In the genomic region with DNA sequence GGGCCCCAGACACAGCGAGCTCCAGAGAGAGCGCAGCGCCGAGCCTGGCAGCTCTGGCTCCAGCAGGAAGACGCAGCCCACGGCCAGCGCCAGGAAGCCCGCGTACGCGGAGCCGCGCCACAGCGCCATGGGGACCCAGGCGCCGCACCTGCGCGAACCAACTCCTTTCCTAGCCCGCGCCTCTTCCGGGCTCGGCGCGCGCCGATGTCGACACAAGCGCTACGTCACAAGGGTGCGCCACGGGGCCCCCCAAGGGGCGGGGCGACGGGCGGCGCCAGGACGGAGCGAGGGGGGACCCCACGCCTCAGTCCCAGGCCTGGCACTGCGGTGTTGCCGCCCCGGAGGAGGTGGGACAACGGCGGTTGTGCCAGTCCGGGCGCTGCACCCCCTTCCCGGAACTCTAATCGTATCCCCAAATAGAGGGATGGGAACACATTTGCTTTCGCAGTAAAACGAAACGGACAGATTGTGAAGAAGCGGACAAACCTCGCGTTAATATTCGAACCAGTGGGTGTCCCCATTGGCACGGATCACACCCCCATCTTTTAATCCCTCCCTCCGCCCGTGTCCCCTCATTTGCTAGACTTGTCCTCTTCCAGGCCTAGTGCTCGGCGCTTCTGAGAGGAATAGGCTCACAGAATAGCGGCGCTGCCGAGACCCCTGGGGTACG, we compare ENCODE assay signal across 1 cellular context.
A peak's percentile ranks its signal among the peaks of the same experiment; 100 is the strongest.
TF ChIP-seq lines count a peak whose summit lies in the region.

A gene (minus strand): TSS at position 196 of the 670 bp plus-strand sequence. CDS start 67 bp downstream, at position 129.

TF ChIP-seq in HEK293, 187 proteins besides CTCF, POLR2A, EP300 and RAD21 (continued from another document and continues in another):
- TF ChIP-seq, protein P1, sequence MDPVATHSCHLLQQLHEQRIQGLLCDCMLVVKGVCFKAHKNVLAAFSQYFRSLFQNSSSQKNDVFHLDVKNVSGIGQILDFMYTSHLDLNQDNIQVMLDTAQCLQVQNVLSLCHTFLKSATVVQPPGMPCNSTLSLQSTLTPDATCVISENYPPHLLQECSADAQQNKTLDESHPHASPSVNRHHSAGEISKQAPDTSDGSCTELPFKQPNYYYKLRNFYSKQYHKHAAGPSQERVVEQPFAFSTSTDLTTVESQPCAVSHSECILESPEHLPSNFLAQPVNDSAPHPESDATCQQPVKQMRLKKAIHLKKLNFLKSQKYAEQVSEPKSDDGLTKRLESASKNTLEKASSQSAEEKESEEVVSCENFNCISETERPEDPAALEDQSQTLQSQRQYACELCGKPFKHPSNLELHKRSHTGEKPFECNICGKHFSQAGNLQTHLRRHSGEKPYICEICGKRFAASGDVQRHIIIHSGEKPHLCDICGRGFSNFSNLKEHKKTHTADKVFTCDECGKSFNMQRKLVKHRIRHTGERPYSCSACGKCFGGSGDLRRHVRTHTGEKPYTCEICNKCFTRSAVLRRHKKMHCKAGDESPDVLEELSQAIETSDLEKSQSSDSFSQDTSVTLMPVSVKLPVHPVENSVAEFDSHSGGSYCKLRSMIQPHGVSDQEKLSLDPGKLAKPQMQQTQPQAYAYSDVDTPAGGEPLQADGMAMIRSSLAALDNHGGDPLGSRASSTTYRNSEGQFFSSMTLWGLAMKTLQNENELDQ (tag by site-specific recombination; IDR thresholded peaks at IDR 0.05; ENCODE audit: low read depth) = no peak
- TF ChIP-seq ZNF341 (tag by site-specific recombination; IDR thresholded peaks at IDR 0.05; ENCODE audit: low read depth) (peak; percentile 95), ZNF621 (tag by site-specific recombination; IDR thresholded peaks at IDR 0.05) (no peak), ZNF76 (tag by site-specific recombination; IDR thresholded peaks at IDR 0.05; ENCODE audit: borderline replicate concordance, low read depth) (peak; percentile 92), YY1 (tag by site-specific recombination; IDR thresholded peaks at IDR 0.05) (peak; percentile 93), ZNF16 (tag by site-specific recombination; IDR thresholded peaks at IDR 0.05; ENCODE audit: low read depth) (no peak), SALL2 (tag by site-specific recombination; IDR thresholded peaks at IDR 0.05; ENCODE audit: borderline replicate concordance) (no peak), ZNF501 (tag by site-specific recombination; IDR thresholded peaks at IDR 0.05) (peak; percentile 96; the same call in 1 of the 2 replicates), ZNF530 (tag by site-specific recombination; IDR thresholded peaks at IDR 0.05; ENCODE audit: low read depth) (no peak), ZNF404 (tag by site-specific recombination; IDR thresholded peaks at IDR 0.05) (0 out of 2 replicates have a peak, but pooled peaks have one; percentile 6), HOXC10 (CRISPR knock-in tag; IDR thresholded peaks at IDR 0.05) (no peak), ZNF366 (tag by site-specific recombination; conservative IDR thresholded peaks at IDR 0.05) (peak; percentile 96), ZNF830 (tag by site-specific recombination; IDR thresholded peaks at IDR 0.05; ENCODE audit: low read depth) (no peak), ZNF10 (tag by site-specific recombination; IDR thresholded peaks at IDR 0.05) (peak; percentile 72; the same call in 1 of the 2 replicates), ZNF776 (tag by site-specific recombination; IDR thresholded peaks at IDR 0.05; ENCODE audit: borderline replicate concordance) (no peak), RBAK (tag by site-specific recombination; IDR thresholded peaks at IDR 0.05) (peak; percentile 61; the same call in 1 of the 2 replicates), ZNF221 (tag by site-specific recombination; IDR thresholded peaks at IDR 0.05; ENCODE audit: borderline replicate concordance) (0 out of 2 replicates have a peak, but pooled peaks have one; percentile 50), SCRT1 (tag by site-specific recombination; IDR thresholded peaks at IDR 0.05; ENCODE audit: borderline replicate concordance) (no peak), ZIC2 (tag by site-specific recombination; IDR thresholded peaks at IDR 0.05) (peak; percentile 73), ZNF626 (tag by site-specific recombination; IDR thresholded peaks at IDR 0.05) (0 out of 2 replicates have a peak, but pooled peaks have one; percentile 65), ZBTB7A (tag by site-specific recombination; IDR thresholded peaks at IDR 0.05; ENCODE audit: low read depth) (peak; percentile 99), ZNF433 (tag by site-specific recombination; IDR thresholded peaks at IDR 0.05; ENCODE audit: low read depth) (no peak), ZNF544 (tag by site-specific recombination; IDR thresholded peaks at IDR 0.05) (no peak), KLF7 (tag by site-specific recombination; IDR thresholded peaks at IDR 0.05; ENCODE audit: borderline replicate concordance) (peak; percentile 90), YY2 (tag by site-specific recombination; IDR thresholded peaks at IDR 0.05) (peak; percentile 90), MZF1 (tag by site-specific recombination; IDR thresholded peaks at IDR 0.05; ENCODE audit: borderline replicate concordance) (peak; percentile 86), ZNF571 (tag by site-specific recombination; IDR thresholded peaks at IDR 0.05) (no peak), ZEB2 (tag by site-specific recombination; IDR thresholded peaks at IDR 0.05) (peak; percentile 94), SP2 (tag by site-specific recombination; IDR thresholded peaks at IDR 0.05) (peak; percentile 98), ZNF23 (tag by site-specific recombination; IDR thresholded peaks at IDR 0.05; ENCODE audit: borderline replicate concordance) (no peak), ZBTB20 (tag by site-specific recombination; IDR thresholded peaks at IDR 0.05) (peak; percentile 91), ZNF658 (tag by site-specific recombination; IDR thresholded peaks at IDR 0.05) (no peak), ZNF473 (tag by site-specific recombination; IDR thresholded peaks at IDR 0.05) (no peak), KLF10 (tag by site-specific recombination; IDR thresholded peaks at IDR 0.05) (peak; percentile 90), ZNF610 (tag by site-specific recombination; IDR thresholded peaks at IDR 0.05; ENCODE audit: borderline replicate concordance) (peak; percentile 79), ZNF140 (tag by site-specific recombination; IDR thresholded peaks at IDR 0.05) (no peak), ZNF561 (tag by site-specific recombination; IDR thresholded peaks at IDR 0.05; ENCODE audit: borderline replicate concordance) (peak; percentile 93), ZNF202 (tag by site-specific recombination; IDR thresholded peaks at IDR 0.05; ENCODE audit: borderline replicate concordance) (no peak)
- TF ChIP-seq, protein P2, sequence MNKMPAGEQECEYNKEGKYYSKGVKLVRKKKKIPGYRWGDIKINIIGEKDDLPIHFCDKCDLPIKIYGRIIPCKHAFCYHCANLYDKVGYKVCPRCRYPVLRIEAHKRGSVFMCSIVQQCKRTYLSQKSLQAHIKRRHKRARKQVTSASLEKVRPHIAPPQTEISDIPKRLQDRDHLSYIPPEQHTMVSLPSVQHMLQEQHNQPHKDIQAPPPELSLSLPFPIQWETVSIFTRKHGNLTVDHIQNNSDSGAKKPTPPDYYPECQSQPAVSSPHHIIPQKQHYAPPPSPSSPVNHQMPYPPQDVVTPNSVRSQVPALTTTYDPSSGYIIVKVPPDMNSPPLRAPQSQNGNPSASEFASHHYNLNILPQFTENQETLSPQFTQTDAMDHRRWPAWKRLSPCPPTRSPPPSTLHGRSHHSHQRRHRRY (tag by site-specific recombination; IDR thresholded peaks at IDR 0.05) = 0 out of 2 replicates have a peak, but pooled peaks have one; percentile 69
- TF ChIP-seq, protein P3, sequence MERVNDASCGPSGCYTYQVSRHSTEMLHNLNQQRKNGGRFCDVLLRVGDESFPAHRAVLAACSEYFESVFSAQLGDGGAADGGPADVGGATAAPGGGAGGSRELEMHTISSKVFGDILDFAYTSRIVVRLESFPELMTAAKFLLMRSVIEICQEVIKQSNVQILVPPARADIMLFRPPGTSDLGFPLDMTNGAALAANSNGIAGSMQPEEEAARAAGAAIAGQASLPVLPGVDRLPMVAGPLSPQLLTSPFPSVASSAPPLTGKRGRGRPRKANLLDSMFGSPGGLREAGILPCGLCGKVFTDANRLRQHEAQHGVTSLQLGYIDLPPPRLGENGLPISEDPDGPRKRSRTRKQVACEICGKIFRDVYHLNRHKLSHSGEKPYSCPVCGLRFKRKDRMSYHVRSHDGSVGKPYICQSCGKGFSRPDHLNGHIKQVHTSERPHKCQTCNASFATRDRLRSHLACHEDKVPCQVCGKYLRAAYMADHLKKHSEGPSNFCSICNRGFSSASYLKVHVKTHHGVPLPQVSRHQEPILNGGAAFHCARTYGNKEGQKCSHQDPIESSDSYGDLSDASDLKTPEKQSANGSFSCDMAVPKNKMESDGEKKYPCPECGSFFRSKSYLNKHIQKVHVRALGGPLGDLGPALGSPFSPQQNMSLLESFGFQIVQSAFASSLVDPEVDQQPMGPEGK (tag by site-specific recombination; IDR thresholded peaks at IDR 0.05) = peak; percentile 100
- TF ChIP-seq, protein P4, sequence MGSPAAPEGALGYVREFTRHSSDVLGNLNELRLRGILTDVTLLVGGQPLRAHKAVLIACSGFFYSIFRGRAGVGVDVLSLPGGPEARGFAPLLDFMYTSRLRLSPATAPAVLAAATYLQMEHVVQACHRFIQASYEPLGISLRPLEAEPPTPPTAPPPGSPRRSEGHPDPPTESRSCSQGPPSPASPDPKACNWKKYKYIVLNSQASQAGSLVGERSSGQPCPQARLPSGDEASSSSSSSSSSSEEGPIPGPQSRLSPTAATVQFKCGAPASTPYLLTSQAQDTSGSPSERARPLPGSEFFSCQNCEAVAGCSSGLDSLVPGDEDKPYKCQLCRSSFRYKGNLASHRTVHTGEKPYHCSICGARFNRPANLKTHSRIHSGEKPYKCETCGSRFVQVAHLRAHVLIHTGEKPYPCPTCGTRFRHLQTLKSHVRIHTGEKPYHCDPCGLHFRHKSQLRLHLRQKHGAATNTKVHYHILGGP (tag by site-specific recombination; IDR thresholded peaks at IDR 0.05) = 0 out of 2 replicates have a peak, but pooled peaks have one; percentile 7
- TF ChIP-seq, protein P5, sequence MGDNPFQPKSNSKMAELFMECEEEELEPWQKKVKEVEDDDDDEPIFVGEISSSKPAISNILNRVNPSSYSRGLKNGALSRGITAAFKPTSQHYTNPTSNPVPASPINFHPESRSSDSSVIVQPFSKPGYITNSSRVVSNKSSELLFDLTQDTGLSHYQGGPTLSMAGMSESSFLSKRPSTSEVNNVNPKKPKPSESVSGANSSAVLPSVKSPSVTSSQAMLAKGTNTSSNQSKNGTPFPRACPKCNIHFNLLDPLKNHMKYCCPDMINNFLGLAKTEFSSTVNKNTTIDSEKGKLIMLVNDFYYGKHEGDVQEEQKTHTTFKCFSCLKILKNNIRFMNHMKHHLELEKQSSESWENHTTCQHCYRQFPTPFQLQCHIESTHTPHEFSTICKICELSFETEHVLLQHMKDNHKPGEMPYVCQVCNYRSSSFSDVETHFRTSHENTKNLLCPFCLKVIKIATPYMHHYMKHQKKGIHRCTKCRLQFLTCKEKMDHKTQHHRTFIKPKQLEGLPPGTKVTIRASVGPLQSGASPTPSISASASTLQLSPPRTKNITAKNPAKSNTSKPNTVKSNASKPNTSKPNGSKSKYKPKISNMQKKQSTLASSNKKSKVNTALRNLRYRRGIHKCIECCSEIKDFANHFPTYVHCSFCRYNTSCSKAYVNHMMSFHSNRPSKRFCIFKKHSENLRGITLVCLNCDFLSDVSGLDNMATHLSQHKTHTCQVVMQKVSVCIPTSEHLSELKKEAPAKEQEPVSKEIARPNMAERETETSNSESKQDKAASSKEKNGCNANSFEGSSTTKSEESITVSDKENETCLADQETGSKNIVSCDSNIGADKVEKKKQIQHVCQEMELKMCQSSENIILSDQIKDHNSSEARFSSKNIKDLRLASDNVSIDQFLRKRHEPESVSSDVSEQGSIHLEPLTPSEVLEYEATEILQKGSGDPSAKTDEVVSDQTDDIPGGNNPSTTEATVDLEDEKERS (tag by site-specific recombination; IDR thresholded peaks at IDR 0.05) = no peak
- TF ChIP-seq, protein P6, sequence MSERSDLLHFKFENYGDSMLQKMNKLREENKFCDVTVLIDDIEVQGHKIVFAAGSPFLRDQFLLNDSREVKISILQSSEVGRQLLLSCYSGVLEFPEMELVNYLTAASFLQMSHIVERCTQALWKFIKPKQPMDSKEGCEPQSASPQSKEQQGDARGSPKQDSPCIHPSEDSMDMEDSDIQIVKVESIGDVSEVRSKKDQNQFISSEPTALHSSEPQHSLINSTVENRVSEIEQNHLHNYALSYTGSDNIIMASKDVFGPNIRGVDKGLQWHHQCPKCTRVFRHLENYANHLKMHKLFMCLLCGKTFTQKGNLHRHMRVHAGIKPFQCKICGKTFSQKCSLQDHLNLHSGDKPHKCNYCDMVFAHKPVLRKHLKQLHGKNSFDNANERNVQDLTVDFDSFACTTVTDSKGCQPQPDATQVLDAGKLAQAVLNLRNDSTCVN (tag by site-specific recombination; optimal IDR thresholded peaks at IDR 0.05) = peak; percentile 99
- TF ChIP-seq, protein P7, sequence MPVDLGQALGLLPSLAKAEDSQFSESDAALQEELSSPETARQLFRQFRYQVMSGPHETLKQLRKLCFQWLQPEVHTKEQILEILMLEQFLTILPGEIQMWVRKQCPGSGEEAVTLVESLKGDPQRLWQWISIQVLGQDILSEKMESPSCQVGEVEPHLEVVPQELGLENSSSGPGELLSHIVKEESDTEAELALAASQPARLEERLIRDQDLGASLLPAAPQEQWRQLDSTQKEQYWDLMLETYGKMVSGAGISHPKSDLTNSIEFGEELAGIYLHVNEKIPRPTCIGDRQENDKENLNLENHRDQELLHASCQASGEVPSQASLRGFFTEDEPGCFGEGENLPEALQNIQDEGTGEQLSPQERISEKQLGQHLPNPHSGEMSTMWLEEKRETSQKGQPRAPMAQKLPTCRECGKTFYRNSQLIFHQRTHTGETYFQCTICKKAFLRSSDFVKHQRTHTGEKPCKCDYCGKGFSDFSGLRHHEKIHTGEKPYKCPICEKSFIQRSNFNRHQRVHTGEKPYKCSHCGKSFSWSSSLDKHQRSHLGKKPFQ (tag by site-specific recombination; IDR thresholded peaks at IDR 0.05) = peak; percentile 84
- TF ChIP-seq, protein P8, sequence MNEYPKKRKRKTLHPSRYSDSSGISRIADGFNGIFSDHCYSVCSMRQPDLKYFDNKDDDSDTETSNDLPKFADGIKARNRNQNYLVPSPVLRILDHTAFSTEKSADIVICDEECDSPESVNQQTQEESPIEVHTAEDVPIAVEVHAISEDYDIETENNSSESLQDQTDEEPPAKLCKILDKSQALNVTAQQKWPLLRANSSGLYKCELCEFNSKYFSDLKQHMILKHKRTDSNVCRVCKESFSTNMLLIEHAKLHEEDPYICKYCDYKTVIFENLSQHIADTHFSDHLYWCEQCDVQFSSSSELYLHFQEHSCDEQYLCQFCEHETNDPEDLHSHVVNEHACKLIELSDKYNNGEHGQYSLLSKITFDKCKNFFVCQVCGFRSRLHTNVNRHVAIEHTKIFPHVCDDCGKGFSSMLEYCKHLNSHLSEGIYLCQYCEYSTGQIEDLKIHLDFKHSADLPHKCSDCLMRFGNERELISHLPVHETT (tag by site-specific recombination; IDR thresholded peaks at IDR 0.05) = peak; percentile 97
- TF ChIP-seq, protein P9, sequence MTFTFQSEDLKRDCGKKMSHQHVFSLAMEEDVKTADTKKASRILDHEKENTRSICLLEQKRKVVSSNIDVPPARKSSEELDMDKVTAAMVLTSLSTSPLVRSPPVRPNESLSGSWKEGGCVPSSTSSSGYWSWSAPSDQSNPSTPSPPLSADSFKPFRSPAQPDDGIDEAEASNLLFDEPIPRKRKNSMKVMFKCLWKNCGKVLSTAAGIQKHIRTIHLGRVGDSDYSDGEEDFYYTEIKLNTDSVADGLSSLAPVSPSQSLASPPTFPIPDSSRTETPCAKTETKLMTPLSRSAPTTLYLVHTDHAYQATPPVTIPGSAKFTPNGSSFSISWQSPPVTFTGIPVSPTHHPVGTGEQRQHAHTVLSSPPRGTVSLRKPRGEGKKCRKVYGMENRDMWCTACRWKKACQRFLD (tag by site-specific recombination; IDR thresholded peaks at IDR 0.05) = no peak
